8 cellular contexts compared by ENCODE assay signal in genomic region chr5:91382530-91383026, GRCh38. TPM values are rescaled to one million over a fixed set of nuclear protein-coding genes. Genes with fewer than 3 reads are reported as not detected.
A peak's percentile ranks its signal among the peaks of the same experiment; 100 is the strongest.
DNase-seq lines count a peak whose midpoint lies in the region; ATAC-seq, FAIRE-seq and TF ChIP-seq lines count a peak whose summit lies in the region.

No MANE protein-coding gene starts in this region.

- no peaks in the 10 kb centered on the region for H3K9me3 ChIP-seq in gastroesophageal sphincter

- no peak for TF ChIP-seq POLR2A in gastroesophageal sphincter (IDR thresholded peaks at IDR 0.05)

- H3K27ac ChIP-seq in gastroesophageal sphincter: peak overlapping the region; percentile 93 to 98 (median 95)

- no peaks in the 10 kb centered on the region for H3K27me3 Mint-ChIP-seq in activated CD8-positive, alpha-beta memory T cell treated with anti-CD3 and anti-CD28 coated beads, Interleukin-2, amount 10 ng/mL, durations not matched to agents 7 days and 5 days
- H3K27me3 Mint-ChIP-seq in activated T-helper 2 cell treated with anti-CD3 and anti-CD28 coated beads, Interferon-gamma antibody, Interleukin-2, Interleukin-4, amounts not matched to agents 10 μg/mL and 5 μg/mL and 100 μg/mL, durations not matched to agents 14 hours and 24 hours and 36 hours (ENCODE audit: low read depth): no peaks in the 10 kb centered on the region
- no peaks in the 10 kb centered on the region for H3K27me3 Mint-ChIP-seq in osteocyte (ENCODE audit: unreplicated experiment)

- peaks cover 26% of the 10 kb centered on the region for H3K4me1 Mint-ChIP-seq in activated CD8-positive, alpha-beta memory T cell treated with anti-CD3 and anti-CD28 coated beads, Interleukin-2, amount 10 ng/mL, durations not matched to agents 7 days and 5 days
- H3K4me1 Mint-ChIP-seq in activated T-helper 2 cell treated with anti-CD3 and anti-CD28 coated beads, Interferon-gamma antibody, Interleukin-2, Interleukin-4, amounts not matched to agents 10 μg/mL and 5 μg/mL and 100 μg/mL, durations not matched to agents 14 hours and 24 hours and 36 hours (ENCODE audit: low read depth): peaks cover 29% of the 10 kb centered on the region
- H3K4me1 Mint-ChIP-seq in osteocyte (ENCODE audit: unreplicated experiment): peaks cover 24% of the 10 kb centered on the region

- peaks cover 0 to 7% of the 10 kb centered on the region in 2 donors for H3K36me3 ChIP-seq in gastroesophageal sphincter

- no peak for TF ChIP-seq EP300 in gastroesophageal sphincter (IDR thresholded peaks at IDR 0.05)

- peak overlapping the region; percentile 55 to 59 for H3K4me3 ChIP-seq in gastroesophageal sphincter

- TF ChIP-seq CTCF in gastroesophageal sphincter (IDR thresholded peaks at IDR 0.05) (no peak), osteocyte (IDR thresholded peaks at IDR 0.05) (no peak)

- H3K4me1 ChIP-seq in gastroesophageal sphincter: peaks cover 12 to 27% (median 14%) of the 10 kb centered on the region in 3 donors

- no peaks in the 10 kb centered on the region for H3K27me3 ChIP-seq in gastroesophageal sphincter

- CTCF ChIA-PET in activated CD8-positive, alpha-beta memory T cell treated with anti-CD3 and anti-CD28 coated beads, Interleukin-2, amount 10 ng/mL, durations not matched to agents 7 days and 5 days (lab: Charles Lee): interaction anchor here (0.6 to 8.9 kb wide), 14 partner anchors 7 to 280 kb away, joined by 3 to 163 read pairs (median 18); no protein-coding TSS in a partner anchor

- H3K27ac Mint-ChIP-seq in activated CD8-positive, alpha-beta memory T cell treated with anti-CD3 and anti-CD28 coated beads, Interleukin-2, amount 10 ng/mL, durations not matched to agents 7 days and 5 days: peak overlapping the region; percentile 100
- peak overlapping the region; percentile 100 for H3K27ac Mint-ChIP-seq in activated T-helper 2 cell treated with anti-CD3 and anti-CD28 coated beads, Interferon-gamma antibody, Interleukin-2, Interleukin-4, amounts not matched to agents 10 μg/mL and 5 μg/mL and 100 μg/mL, durations not matched to agents 14 hours and 24 hours and 36 hours
- H3K27ac Mint-ChIP-seq in osteocyte (ENCODE audit: unreplicated experiment): peak overlapping the region; percentile 98

- H3K36me3 Mint-ChIP-seq in activated CD8-positive, alpha-beta memory T cell treated with anti-CD3 and anti-CD28 coated beads, Interleukin-2, amount 10 ng/mL, durations not matched to agents 7 days and 5 days: peaks cover 25% of the 10 kb centered on the region
- peaks cover 13% of the 10 kb centered on the region for H3K36me3 Mint-ChIP-seq in activated T-helper 2 cell treated with anti-CD3 and anti-CD28 coated beads, Interferon-gamma antibody, Interleukin-2, Interleukin-4, amounts not matched to agents 10 μg/mL and 5 μg/mL and 100 μg/mL, durations not matched to agents 14 hours and 24 hours and 36 hours (ENCODE audit: low read depth)
- peaks cover 6% of the 10 kb centered on the region for H3K36me3 Mint-ChIP-seq in osteocyte (ENCODE audit: unreplicated experiment)

- no peak for FAIRE-seq in urothelium cell line (lab: Jason Lieb, UNC)

- 0 to 1% methylated on average over 14 of the region's 14 CpGs for WGBS in gastroesophageal sphincter (ENCODE audit: low coverage in 1 of 2), 2 donors

- intact Hi-C loops in activated T-helper 2 cell treated with anti-CD3 and anti-CD28 coated beads, Interferon-gamma antibody, Interleukin-2, Interleukin-4, amounts not matched to agents 10 μg/mL and 5 μg/mL and 100 μg/mL, durations not matched to agents 14 hours and 24 hours and 36 hours (cut with micrococcal nuclease): loop anchor here (1.0 to 2.0 kb wide), 3 partner anchors 212 to 442 kb away; no protein-coding TSS in a partner anchor

- peak overlapping the region; percentile 88 for H3K4me3 Mint-ChIP-seq in activated CD8-positive, alpha-beta memory T cell treated with anti-CD3 and anti-CD28 coated beads, Interleukin-2, amount 10 ng/mL, durations not matched to agents 7 days and 5 days
- peak overlapping the region; percentile 98 for H3K4me3 Mint-ChIP-seq in activated T-helper 2 cell treated with anti-CD3 and anti-CD28 coated beads, Interferon-gamma antibody, Interleukin-2, Interleukin-4, amounts not matched to agents 10 μg/mL and 5 μg/mL and 100 μg/mL, durations not matched to agents 14 hours and 24 hours and 36 hours (ENCODE audit: low read depth)
- H3K4me3 Mint-ChIP-seq in osteocyte (ENCODE audit: unreplicated experiment): peak overlapping the region; percentile 92

- DNase-seq in activated CD8-positive, alpha-beta memory T cell treated with anti-CD3 and anti-CD28 coated beads, Interleukin-2, amount 10 ng/mL, durations not matched to agents 7 days and 5 days: peak; percentile 60
- DNase-seq in activated CD8-positive, alpha-beta memory T cell treated with anti-CD3 and anti-CD28 coated beads, Interleukin-2, amount 50 U/mL, for 4 hours: no peak
- DNase-seq in NCI-H526 treated with DMSO at 0.1 percent for 48 hours (lab: John Stamatoyannopoulos, UW) (peak; percentile 69), osteocyte (ENCODE audit: extremely low spot score, unreplicated experiment) (no peak), urothelium cell line (ENCODE audit: low spot score) (no peak)
- DNase-seq in activated T-helper 2 cell treated with anti-CD3 and anti-CD28 coated beads, Interferon-gamma antibody, Interleukin-2, Interleukin-4, amounts not matched to agents 10 μg/mL and 5 μg/mL and 100 μg/mL, durations not matched to agents 14 hours and 24 hours and 36 hours (ENCODE audit: low spot score): peak; percentile 19

- ATAC-seq in activated CD8-positive, alpha-beta memory T cell treated with anti-CD3 and anti-CD28 coated beads, Interleukin-2, amount 10 ng/mL, durations not matched to agents 7 days and 5 days: no peak
- ATAC-seq in gastroesophageal sphincter (no peak), GM18519 (IDR thresholded peaks at IDR 0.05; ENCODE audit: low FRiP score, unreplicated experiment) (no peak)

- H3K9me3 Mint-ChIP-seq in activated CD8-positive, alpha-beta memory T cell treated with anti-CD3 and anti-CD28 coated beads, Interleukin-2, amount 10 ng/mL, durations not matched to agents 7 days and 5 days (ENCODE audit: low read depth): no peaks in the 10 kb centered on the region
- no peaks in the 10 kb centered on the region for H3K9me3 Mint-ChIP-seq in activated T-helper 2 cell treated with anti-CD3 and anti-CD28 coated beads, Interferon-gamma antibody, Interleukin-2, Interleukin-4, amounts not matched to agents 10 μg/mL and 5 μg/mL and 100 μg/mL, durations not matched to agents 14 hours and 24 hours and 36 hours
- H3K9me3 Mint-ChIP-seq in osteocyte (ENCODE audit: unreplicated experiment): no peaks in the 10 kb centered on the region

RNA-seq across cellular contexts. Expression of gene ARRDC3, which starts 0.5 kb away (rescaled TPM):
- total RNA-seq in activated CD8-positive, alpha-beta memory T cell treated with anti-CD3 and anti-CD28 coated beads, Interleukin-2, amount 10 ng/mL, durations not matched to agents 7 days and 5 days: 10 to 100 TPM; 13.5 to 42.8 TPM
- 17.6 TPM in 2 replicates for total RNA-seq in activated T-helper 2 cell treated with anti-CD3 and anti-CD28 coated beads, Interferon-gamma antibody, Interleukin-2, Interleukin-4, amounts not matched to agents 10 μg/mL and 5 μg/mL and 100 μg/mL, durations not matched to agents 14 hours and 24 hours and 36 hours
- 10 to 100 TPM; 43.3 to 67.9 (median 56.3) TPM for total RNA-seq in gastroesophageal sphincter
- 57.7 and 90.8 TPM in 2 replicates for total RNA-seq in osteocyte

Comparison
In these comparisons a context has a peak if more than half of its experiments do, and no peak if none do; other contexts are left out.
1. DNase-seq: peak in activated CD8-positive, alpha-beta memory T cell treated with anti-CD3 and anti-CD28 coated beads, Interleukin-2, amount 10 ng/mL, durations not matched to agents 7 days and 5 days (single experiment), NCI-H526 treated with DMSO at 0.1 percent for 48 hours (single experiment) and activated T-helper 2 cell treated with anti-CD3 and anti-CD28 coated beads, Interferon-gamma antibody, Interleukin-2, Interleukin-4, amounts not matched to agents 10 μg/mL and 5 μg/mL and 100 μg/mL, durations not matched to agents 14 hours and 24 hours and 36 hours (single experiment); none in activated CD8-positive, alpha-beta memory T cell treated with anti-CD3 and anti-CD28 coated beads, Interleukin-2, amount 50 U/mL, for 4 hours (single experiment), osteocyte (single experiment) and urothelium cell line (single experiment).
2. Peak in every context shown above with its lines, with median percentiles within 50 percentile points of each other: H3K27ac Mint-ChIP-seq and H3K4me3 Mint-ChIP-seq.